ENCODE assay signal across 1 cellular context in genomic region chr3:107542665-107543064, GRCh38.
TF ChIP-seq lines count a peak whose summit lies in the region.

No MANE protein-coding gene starts in this region.

TF ChIP-seq in GM23338, 12 proteins besides CTCF, POLR2A, EP300 and RAD21 (continued from another document):
- TF ChIP-seq REST (IDR thresholded peaks at IDR 0.05; ENCODE audit: unreplicated experiment) (no peak), STAT1 (IDR thresholded peaks at IDR 0.05; ENCODE audit: unreplicated experiment) (no peak), ETS1 (IDR thresholded peaks at IDR 0.05) (no peak), EZH2phosphoT487 (IDR thresholded peaks at IDR 0.05; ENCODE audit: unreplicated experiment) (no peak)
